11 cellular contexts compared by ENCODE assay signal in genomic region chr5:173802670-173803165, GRCh38.
DNase-seq lines count a peak whose midpoint lies in the region; ATAC-seq and TF ChIP-seq lines count a peak whose summit lies in the region.
"Had no signal": no experiment of that assay in that cellular context is flagged by ENCODE, and none has a peak within 500 bp of the region (broad histone marks: within the 10 kb centered on the region; RNA-seq: fewer than 3 reads in every experiment).

No MANE protein-coding gene starts in this region.

- DNase-seq in adrenal gland (peak in 6 of 7 donors; percentile 51 to 81 (median 78)), kidney tubule cell (ENCODE audit: low spot score) (peak; percentile 40), upper lobe of left lung (peak in 1 of 2 donors; percentile 91), NCI-H1694 (lab: John Stamatoyannopoulos, UW) (no peak), amniotic stem cell (lab: John Stamatoyannopoulos, UW) (no peak)
- DNase-seq in stimulated activated CD4-positive, alpha-beta T cell treated with anti-CD3 and anti-CD28 coated beads, Interleukin-12 subunit alpha, Interleukin-12 subunit beta, amount 100 ng/mL, for 4 hours, result no peak
- DNase-seq in T-helper 2 cell treated with Interferon-gamma antibody and Interleukin-4, amounts not matched to agents 5 μg/mL and 100 μg/mL, for 36 hours (ENCODE audit: low spot score), result no peak
- DNase-seq: HFFc6, T-cell had no signal

- H3K9me3 ChIP-seq in adrenal gland (replicated peaks in 1 of 3) (no peaks in the 10 kb centered on the region), upper lobe of left lung (no peaks in the 10 kb centered on the region)

- intact Hi-C loops in adrenal gland (cut with DNase I), result no loop called here

- no peak overlapping the region for H3K4me3 Mint-ChIP-seq in T-helper 2 cell treated with Interferon-gamma antibody and Interleukin-4, amounts not matched to agents 5 μg/mL and 100 μg/mL, for 36 hours
- H3K4me3 Mint-ChIP-seq: HFFc6; stimulated activated memory B cell treated with anti-CD40 and anti-IgM and Interleukin-4, amounts not matched to agents 10 μg/mL and 1 μg/mL and 100 μg/mL, for 72 hours; T-cell had no signal

- no peaks in the 10 kb centered on the region for H3K36me3 ChIP-seq in adrenal gland (replicated peaks in 1 of 2)
- no peaks in the 10 kb centered on the region for H3K36me3 ChIP-seq in upper lobe of left lung

- no peaks in the 10 kb centered on the region for H3K4me1 Mint-ChIP-seq in T-helper 2 cell treated with Interferon-gamma antibody and Interleukin-4, amounts not matched to agents 5 μg/mL and 100 μg/mL, for 36 hours (ENCODE audit: low read depth)
- H3K4me1 Mint-ChIP-seq: stimulated activated memory B cell treated with anti-CD40 and anti-IgM and Interleukin-4, amounts not matched to agents 10 μg/mL and 1 μg/mL and 100 μg/mL, for 72 hours; T-cell had no signal

- no peaks in the 10 kb centered on the region for H3K9me3 Mint-ChIP-seq in T-helper 2 cell treated with Interferon-gamma antibody and Interleukin-4, amounts not matched to agents 5 μg/mL and 100 μg/mL, for 36 hours
- H3K9me3 Mint-ChIP-seq: HFFc6 had no signal

- no peak overlapping the region for H3K27ac Mint-ChIP-seq in T-helper 2 cell treated with Interferon-gamma antibody and Interleukin-4, amounts not matched to agents 5 μg/mL and 100 μg/mL, for 36 hours
- H3K27ac Mint-ChIP-seq: HFFc6; stimulated activated memory B cell treated with anti-CD40 and anti-IgM and Interleukin-4, amounts not matched to agents 10 μg/mL and 1 μg/mL and 100 μg/mL, for 72 hours; T-cell had no signal

- TF ChIP-seq POLR2A in adrenal gland (IDR thresholded peaks at IDR 0.05) (no peak), upper lobe of left lung (IDR thresholded peaks at IDR 0.05) (no peak)

- peak; percentile 71 to 81 for ATAC-seq in upper lobe of left lung (ENCODE audit: low FRiP score in 2 of 2)
- ATAC-seq: stimulated activated memory B cell treated with anti-CD40 and anti-IgM and Interleukin-4, amounts not matched to agents 10 μg/mL and 1 μg/mL and 100 μg/mL, for 72 hours; T-cell had no signal

- TF ChIP-seq EP300 in Ishikawa (IDR thresholded peaks at IDR 0.05; ENCODE audit: borderline replicate concordance), result no peak
- TF ChIP-seq EP300 in upper lobe of left lung (IDR thresholded peaks at IDR 0.05), result peak in 1 of 4 donors; percentile 86

- H3K27me3 ChIP-seq in adrenal gland (no peaks in the 10 kb centered on the region), upper lobe of left lung (no peaks in the 10 kb centered on the region)

- no peaks in the 10 kb centered on the region for H3K36me3 Mint-ChIP-seq in T-helper 2 cell treated with Interferon-gamma antibody and Interleukin-4, amounts not matched to agents 5 μg/mL and 100 μg/mL, for 36 hours (ENCODE audit: low read depth)
- H3K36me3 Mint-ChIP-seq: stimulated activated memory B cell treated with anti-CD40 and anti-IgM and Interleukin-4, amounts not matched to agents 10 μg/mL and 1 μg/mL and 100 μg/mL, for 72 hours; T-cell had no signal

- H3K4me1 ChIP-seq in adrenal gland (replicated peaks in 1 of 2) (peaks cover 0 to 9% of the 10 kb centered on the region in 2 donors), upper lobe of left lung (peaks cover 0 to 9% (median 3%) of the 10 kb centered on the region in 4 donors)

- TF ChIP-seq CTCF in adrenal gland (IDR thresholded peaks at IDR 0.05) (no peak), upper lobe of left lung (IDR thresholded peaks at IDR 0.05) (no peak)

- H3K27ac ChIP-seq in adrenal gland (peak overlapping the region in 1 of 5 donors; percentile 10), upper lobe of left lung (peak overlapping the region in 2 of 4 donors; percentile 49 to 71)

- WGBS in adrenal gland, 4 donors, result 64 to 73% (median 66%) methylated on average over 7 of the region's 7 CpGs
- WGBS in upper lobe of left lung, 2 donors, result 51 to 57% methylated on average over 7 of the region's 7 CpGs

- H3K27me3 Mint-ChIP-seq in T-helper 2 cell treated with Interferon-gamma antibody and Interleukin-4, amounts not matched to agents 5 μg/mL and 100 μg/mL, for 36 hours (ENCODE audit: low read depth), result no peaks in the 10 kb centered on the region
- H3K27me3 Mint-ChIP-seq: stimulated activated memory B cell treated with anti-CD40 and anti-IgM and Interleukin-4, amounts not matched to agents 10 μg/mL and 1 μg/mL and 100 μg/mL, for 72 hours had no signal

- no peak for TF ChIP-seq RAD21 in Ishikawa (IDR thresholded peaks at IDR 0.05; ENCODE audit: low read depth)

- H3K4me3 ChIP-seq in adrenal gland (no peak overlapping the region), upper lobe of left lung (no peak overlapping the region)

TF ChIP-seq in Ishikawa, 13 proteins besides CTCF, POLR2A, EP300 and RAD21:
- TF ChIP-seq CEBPB (IDR thresholded peaks at IDR 0.05) (peak; percentile 67), USF1 (IDR thresholded peaks at IDR 0.05) (peak; percentile 23; the same call in 1 of the 2 replicates), TCF12 (IDR thresholded peaks at IDR 0.05; ENCODE audit: low read depth) (no peak), YY1 (IDR thresholded peaks at IDR 0.05; ENCODE audit: low read depth) (no peak), NFIC (IDR thresholded peaks at IDR 0.05) (no peak)
TF ChIP-seq in Ishikawa: peak in this region for 2.

Comparison
In these comparisons a context has a peak if more than half of its experiments do, and no peak if none do; other contexts are left out.
1. DNase-seq: peak in adrenal gland (6 of 7) and kidney tubule cell (single experiment); none in stimulated activated CD4-positive, alpha-beta T cell treated with anti-CD3 and anti-CD28 coated beads, Interleukin-12 subunit alpha, Interleukin-12 subunit beta, amount 100 ng/mL, for 4 hours (single experiment), NCI-H1694 (single experiment), amniotic stem cell (single experiment) and T-helper 2 cell treated with Interferon-gamma antibody and Interleukin-4, amounts not matched to agents 5 μg/mL and 100 μg/mL, for 36 hours (single experiment).